21 cellular contexts compared by ENCODE assay signal in the genomic region with DNA sequence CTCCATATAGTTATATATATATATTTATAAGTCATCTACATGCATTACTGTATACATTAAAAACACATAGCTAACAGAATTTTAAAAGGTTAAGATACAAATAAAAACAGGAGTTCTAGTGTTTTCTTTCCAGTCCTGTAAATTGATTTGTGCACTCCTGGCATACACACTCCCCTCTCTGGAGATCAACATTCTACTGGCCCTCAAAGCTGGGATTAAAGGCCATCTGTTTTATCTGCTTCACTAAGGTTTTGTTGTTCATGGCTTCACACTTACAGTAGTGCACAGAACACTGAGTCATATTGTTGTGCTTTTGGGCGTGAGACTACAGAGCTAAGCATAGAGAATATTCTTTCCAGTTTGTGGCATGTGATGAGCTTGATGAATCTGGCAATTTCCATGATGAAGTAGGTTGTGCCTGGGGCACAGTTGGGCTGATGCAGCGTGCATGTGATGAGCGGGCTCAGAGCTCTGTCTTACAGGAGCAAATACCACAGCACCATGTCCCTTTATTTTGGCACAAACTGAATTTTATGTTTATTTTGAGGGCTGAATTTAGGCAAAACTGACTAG.
DNase-seq lines count a peak whose midpoint lies in the region; ATAC-seq, FAIRE-seq and TF ChIP-seq lines count a peak whose summit lies in the region.
"Had no signal": no experiment of that assay in that cellular context is flagged by ENCODE, and none has a peak within 500 bp of the region (broad histone marks: within the 10 kb centered on the region; RNA-seq: fewer than 3 reads in every experiment).

No MANE protein-coding gene starts in this region.

- H3K79me2 ChIP-seq in keratinocyte (ENCODE audit: control insufficient read depth, insufficient read depth, low read length) = no peaks in the 10 kb centered on the region

- intact Hi-C loops in lower lobe of right lung (cut with DNase I) = no loop called here

- DNase-seq in Ammon's horn (ENCODE audit: low spot score) (peak; percentile 76), NCI-H446 (lab: John Stamatoyannopoulos, UW) (peak; percentile 34 to 83), adipocyte (ENCODE audit: low read depth) (peak; percentile 25), keratinocyte (ENCODE audit: low read depth, low spot score) (no peak), lower lobe of right lung (no peak), mucosa of gallbladder (ENCODE audit: low spot score) (no peak)
- DNase-seq: Caco-2, DMS79 treated with DMSO at 0.1 percent for 48 hours, MG63, NCI-H1930, NCI-H774, SK-N-SH had no signal

- FAIRE-seq in keratinocyte (lab: Jason Lieb, UNC) = peak; percentile 56
- FAIRE-seq: A204.1, G401.6, GM12891, GM19239 had no signal

- ATAC-seq in HG03378 (IDR thresholded peaks at IDR 0.05; ENCODE audit: unreplicated experiment) = no peak
- no peak for ATAC-seq in GM18867 (IDR thresholded peaks at IDR 0.05; ENCODE audit: unreplicated experiment)
- no peak for ATAC-seq in lower lobe of right lung
- ATAC-seq: Panc1, Right ventricle myocardium inferior had no signal

- TF ChIP-seq CTCF in keratinocyte (optimal IDR thresholded peaks at IDR 0.05 in 1 of 3, IDR thresholded peaks at IDR 0.05 in 1 of 3, conservative IDR thresholded peaks at IDR 0.05 in 1 of 3; ENCODE audit: extremely low read depth in 1 of 3, insufficient read depth in 2 of 3, low read length in 3 of 3) (no peak), lower lobe of right lung (IDR thresholded peaks at IDR 0.05) (no peak)

- no peaks in the 10 kb centered on the region for H4K20me1 ChIP-seq in keratinocyte (ENCODE audit: control insufficient read depth, extremely low read depth, insufficient read depth, low read length)

- dilution Hi-C loops in keratinocyte (cut with MboI; ENCODE audit: extremely low pct_ligation_motif_present, low sequenced_read_pairs) = no loop called here

- H3K36me3 ChIP-seq in adipocyte (ENCODE audit: control insufficient read depth, insufficient read depth, low read length, severe bottlenecking) = no peaks in the 10 kb centered on the region
- H3K36me3 ChIP-seq in keratinocyte (ENCODE audit: control insufficient read depth in 2 of 2, extremely low read depth in 1 of 2, insufficient read depth in 2 of 2, low read length in 2 of 2) = no peaks in the 10 kb centered on the region
- no peaks in the 10 kb centered on the region for H3K36me3 ChIP-seq in lower lobe of right lung
- H3K36me3 ChIP-seq: MG63 had no signal

- H3K4me1 ChIP-seq in adipocyte (ENCODE audit: control insufficient read depth, insufficient read depth, low read length) (no peaks in the 10 kb centered on the region), keratinocyte (ENCODE audit: control insufficient read depth, extremely low read depth, insufficient read depth, low read length) (no peaks in the 10 kb centered on the region), lower lobe of right lung (no peaks in the 10 kb centered on the region)
- H3K4me1 ChIP-seq: Caco-2 had no signal

- H3K27me3 ChIP-seq in adipocyte (replicated peaks; ENCODE audit: control insufficient read depth, insufficient read depth, low read length) = no peaks in the 10 kb centered on the region
- no peaks in the 10 kb centered on the region for H3K27me3 ChIP-seq in keratinocyte (ENCODE audit: control insufficient read depth, extremely low read depth, insufficient read depth, low read length)
- H3K27me3 ChIP-seq in lower lobe of right lung (ENCODE audit: low read depth) = no peaks in the 10 kb centered on the region

- H3K9ac ChIP-seq in adipocyte (ENCODE audit: low read length) = no peak overlapping the region
- no peak overlapping the region for H3K9ac ChIP-seq in keratinocyte (ENCODE audit: control insufficient read depth, extremely low read depth, insufficient read depth, low read length)
- H3K9ac ChIP-seq: KMS-11, SK-N-SH had no signal

- H3K4me3 ChIP-seq in adipocyte (ENCODE audit: low read length) = no peak overlapping the region
- H3K4me3 ChIP-seq in keratinocyte (ENCODE audit: control insufficient read depth in 2 of 3, extremely low read depth in 1 of 3, insufficient read depth in 2 of 3, low read depth in 1 of 3, low read length in 3 of 3) = no peak overlapping the region
- H3K4me3 ChIP-seq in lower lobe of right lung = no peak overlapping the region
- H3K4me3 ChIP-seq: MG63 had no signal

- H3K27ac ChIP-seq in keratinocyte (ENCODE audit: control insufficient read depth, insufficient read depth, low read length) (no peak overlapping the region), lower lobe of right lung (no peak overlapping the region)
- H3K27ac ChIP-seq: KMS-11 had no signal

- H3K9me3 ChIP-seq in adipocyte (ENCODE audit: control insufficient read depth, low read length) (no peaks in the 10 kb centered on the region), keratinocyte (ENCODE audit: control insufficient read depth, low read depth, low read length) (no peaks in the 10 kb centered on the region), lower lobe of right lung (no peaks in the 10 kb centered on the region)
- H3K9me3 ChIP-seq: Caco-2, MG63, SK-N-SH had no signal

- no peak overlapping the region for H3K4me2 ChIP-seq in keratinocyte (ENCODE audit: control insufficient read depth, extremely low read depth, insufficient read depth, low read depth, low read length)
- H3K4me2 ChIP-seq: KMS-11, SK-N-SH had no signal

- peak overlapping the region; percentile 0 for H2AFZ ChIP-seq in keratinocyte (ENCODE audit: control insufficient read depth, low read length)

- H3K9me1 ChIP-seq in keratinocyte (ENCODE audit: control insufficient read depth, extremely low read depth, insufficient read depth, low read length) = no peaks in the 10 kb centered on the region

Comparison
In these comparisons a context has a peak if more than half of its experiments do, and no peak if none do; other contexts are left out.
1. DNase-seq: peak in Ammon's horn (single experiment), NCI-H446 (2 of 2) and adipocyte (single experiment); none in keratinocyte (single experiment), lower lobe of right lung (single experiment) and mucosa of gallbladder (single experiment).